22 cellular contexts compared by ENCODE assay signal in genomic region chr10:77583527-77583926, GRCh38. TPM values are rescaled to one million over a fixed set of nuclear protein-coding genes. Genes with fewer than 3 reads are reported as not detected.
DNase-seq lines count a peak whose midpoint lies in the region; ATAC-seq and TF ChIP-seq lines count a peak whose summit lies in the region.
"Had no signal": no experiment of that assay in that cellular context is flagged by ENCODE, and none has a peak within 500 bp of the region (broad histone marks: within the 10 kb centered on the region; RNA-seq: fewer than 3 reads in every experiment).

No MANE protein-coding gene starts in this region.

- peaks cover 4% of the 10 kb centered on the region for H3K27me3 Mint-ChIP-seq in activated CD4-positive, alpha-beta memory T cell treated with anti-CD3 and anti-CD28 coated beads, Interleukin-2, amount 10 ng/mL, durations not matched to agents 7 days and 5 days
- H3K27me3 Mint-ChIP-seq in activated CD4-positive, alpha-beta memory T cell treated with anti-CD3 and anti-CD28 coated beads for 36 hours, result no peaks in the 10 kb centered on the region
- H3K27me3 Mint-ChIP-seq in activated naive CD8-positive, alpha-beta T cell treated with anti-CD3 and anti-CD28 coated beads, Interleukin-2, amount 50 U/mL, for 24 hours, result no peaks in the 10 kb centered on the region
- H3K27me3 Mint-ChIP-seq: memory B cell; progenitor cell of endocrine pancreas; stimulated activated naive B cell treated with anti-CD40 and anti-IgM and Interleukin-4, amounts not matched to agents 10 μg/mL and 1 μg/mL and 100 μg/mL, for 72 hours had no signal

- H3K4me2 ChIP-seq in Loucy (ENCODE audit: low read depth, low read length, poor library complexity, severe bottlenecking), result no peak overlapping the region

- no peaks in the 10 kb centered on the region for H3K27me3 ChIP-seq in Loucy (ENCODE audit: insufficient read depth, low read length, poor library complexity, severe bottlenecking)
- H3K27me3 ChIP-seq: neutrophil, right lobe of liver had no signal

- no peaks in the 10 kb centered on the region for H3F3A ChIP-seq in Loucy (ENCODE audit: low read depth)

- CTCF ChIA-PET in activated CD4-positive, alpha-beta memory T cell treated with anti-CD3 and anti-CD28 coated beads, Interleukin-2, amount 10 ng/mL, durations not matched to agents 7 days and 5 days (lab: Charles Lee), result no interaction called here
- CTCF ChIA-PET in activated CD4-positive, alpha-beta memory T cell treated with anti-CD3 and anti-CD28 coated beads for 36 hours (lab: Charles Lee), result no interaction called here

- peak overlapping the region; percentile 14 for H3K27ac Mint-ChIP-seq in activated CD4-positive, alpha-beta memory T cell treated with anti-CD3 and anti-CD28 coated beads, Interleukin-2, amount 10 ng/mL, durations not matched to agents 7 days and 5 days
- H3K27ac Mint-ChIP-seq in activated CD4-positive, alpha-beta memory T cell treated with anti-CD3 and anti-CD28 coated beads for 36 hours, result no peak overlapping the region
- no peak overlapping the region for H3K27ac Mint-ChIP-seq in activated naive CD8-positive, alpha-beta T cell treated with anti-CD3 and anti-CD28 coated beads, Interleukin-2, amount 50 U/mL, for 24 hours
- H3K27ac Mint-ChIP-seq: activated T-helper 2 cell treated with anti-CD3 and anti-CD28 coated beads, Interferon-gamma antibody, Interleukin-2, Interleukin-4, amounts not matched to agents 10 μg/mL and 5 μg/mL and 100 μg/mL, durations not matched to agents 14 hours and 24 hours and 36 hours; CD4-positive, alpha-beta memory T cell; memory B cell; progenitor cell of endocrine pancreas; stimulated activated naive B cell treated with anti-CD40 and anti-IgM and Interleukin-4, amounts not matched to agents 10 μg/mL and 1 μg/mL and 100 μg/mL, for 72 hours; T-helper 2 cell treated with Interferon-gamma antibody and Interleukin-4, amounts not matched to agents 5 μg/mL and 100 μg/mL, for 36 hours had no signal

- H3K4me3 ChIP-seq in Loucy (ENCODE audit: low read length, poor library complexity, severe bottlenecking), result no peak overlapping the region
- H3K4me3 ChIP-seq in mucosa of descending colon, result no peak overlapping the region
- H3K4me3 ChIP-seq: GM23248, right lobe of liver had no signal

- H3K9me3 ChIP-seq in Loucy (ENCODE audit: insufficient read depth, low read depth, low read length) (no peaks in the 10 kb centered on the region), mucosa of descending colon (no peaks in the 10 kb centered on the region)
- H3K9me3 ChIP-seq: neutrophil, right lobe of liver had no signal

- DNase-seq in activated CD4-positive, alpha-beta memory T cell treated with anti-CD3 and anti-CD28 coated beads, Interleukin-2, amount 10 ng/mL, durations not matched to agents 7 days and 5 days, result no peak
- DNase-seq in activated CD4-positive, alpha-beta memory T cell treated with anti-CD3 and anti-CD28 coated beads for 36 hours, result no peak
- no peak for DNase-seq in activated naive CD8-positive, alpha-beta T cell treated with anti-CD3 and anti-CD28 coated beads, Interleukin-2, amount 50 U/mL, for 24 hours
- DNase-seq in mucosa of descending colon, result no peak
- no peak for DNase-seq in cerebellar cortex (ENCODE audit: low spot score)
- no peak for DNase-seq in NK-92 treated with Interleukin-12 subunit alpha and Interleukin-12 subunit beta, amount 100 ng/mL, for 24 hours (lab: John Stamatoyannopoulos, UW)
- no peak for DNase-seq in mucosa of gallbladder (ENCODE audit: low spot score)
- DNase-seq: activated CD4-positive, alpha-beta T cell treated with anti-CD3 and anti-CD28 coated beads for 4 hours; AML-193; CD4-positive, alpha-beta memory T cell; GM23248; head of caudate nucleus; right lobe of liver; SHP77 treated with DMSO at 0.1 percent for 48 hours; stimulated activated CD4-positive, alpha-beta T cell treated with anti-CD3 and anti-CD28 coated beads, Interleukin-4, amount 100 ng/mL, for 4 hours; stimulated activated naive B cell treated with anti-CD40 and anti-IgM and Interleukin-4, amounts not matched to agents 10 μg/mL and 1 μg/mL and 100 μg/mL, for 72 hours had no signal

- ATAC-seq in activated naive CD8-positive, alpha-beta T cell treated with anti-CD3 and anti-CD28 coated beads, Interleukin-2, amount 50 U/mL, for 24 hours, result peak; percentile 13
- peak; percentile 27 for ATAC-seq in mucosa of descending colon
- ATAC-seq: stimulated activated naive B cell treated with anti-CD40 and anti-IgM and Interleukin-4, amounts not matched to agents 10 μg/mL and 1 μg/mL and 100 μg/mL, for 72 hours had no signal

- peaks cover 17% of the 10 kb centered on the region for H3K4me1 ChIP-seq in Loucy (ENCODE audit: insufficient read depth, low read length, poor library complexity, severe bottlenecking)
- no peaks in the 10 kb centered on the region for H3K4me1 ChIP-seq in mucosa of descending colon (ENCODE audit: low read depth)

- POLR2A ChIA-PET in activated CD4-positive, alpha-beta memory T cell treated with anti-CD3 and anti-CD28 coated beads, Interleukin-2, amount 10 ng/mL, durations not matched to agents 7 days and 5 days (lab: Charles Lee), result no interaction called here
- POLR2A ChIA-PET in activated CD4-positive, alpha-beta memory T cell treated with anti-CD3 and anti-CD28 coated beads for 36 hours (lab: Charles Lee), result no interaction called here

- TF ChIP-seq CTCF in Loucy (conservative IDR thresholded peaks at IDR 0.05; ENCODE audit: low read length), result no peak
- no peak for TF ChIP-seq CTCF in mucosa of descending colon (IDR thresholded peaks at IDR 0.05)

- H3K9ac ChIP-seq in Loucy (ENCODE audit: low read depth, low read length, poor library complexity, severe bottlenecking), result no peak overlapping the region
- H3K9ac ChIP-seq: GM23248 had no signal

- intact Hi-C loops in activated CD4-positive, alpha-beta memory T cell treated with anti-CD3 and anti-CD28 coated beads for 36 hours (cut with micrococcal nuclease), result no loop called here
- intact Hi-C loops in mucosa of descending colon (cut with DNase I, micrococcal nuclease), result no loop called here

- no peaks in the 10 kb centered on the region for H3K36me3 Mint-ChIP-seq in activated CD4-positive, alpha-beta memory T cell treated with anti-CD3 and anti-CD28 coated beads, Interleukin-2, amount 10 ng/mL, durations not matched to agents 7 days and 5 days (ENCODE audit: low read depth)
- no peaks in the 10 kb centered on the region for H3K36me3 Mint-ChIP-seq in activated CD4-positive, alpha-beta memory T cell treated with anti-CD3 and anti-CD28 coated beads for 36 hours
- no peaks in the 10 kb centered on the region for H3K36me3 Mint-ChIP-seq in activated naive CD8-positive, alpha-beta T cell treated with anti-CD3 and anti-CD28 coated beads, Interleukin-2, amount 50 U/mL, for 24 hours (ENCODE audit: low read depth)
- H3K36me3 Mint-ChIP-seq: CD4-positive, alpha-beta memory T cell; memory B cell; stimulated activated naive B cell treated with anti-CD40 and anti-IgM and Interleukin-4, amounts not matched to agents 10 μg/mL and 1 μg/mL and 100 μg/mL, for 72 hours had no signal

- H4K20me1 ChIP-seq in Loucy (ENCODE audit: insufficient read depth, low read length, poor library complexity, severe bottlenecking), result no peaks in the 10 kb centered on the region

- no peak overlapping the region for H3K4me3 Mint-ChIP-seq in activated CD4-positive, alpha-beta memory T cell treated with anti-CD3 and anti-CD28 coated beads, Interleukin-2, amount 10 ng/mL, durations not matched to agents 7 days and 5 days
- no peak overlapping the region for H3K4me3 Mint-ChIP-seq in activated CD4-positive, alpha-beta memory T cell treated with anti-CD3 and anti-CD28 coated beads for 36 hours
- H3K4me3 Mint-ChIP-seq in activated naive CD8-positive, alpha-beta T cell treated with anti-CD3 and anti-CD28 coated beads, Interleukin-2, amount 50 U/mL, for 24 hours, result no peak overlapping the region
- H3K4me3 Mint-ChIP-seq: CD4-positive, alpha-beta memory T cell; memory B cell; stimulated activated naive B cell treated with anti-CD40 and anti-IgM and Interleukin-4, amounts not matched to agents 10 μg/mL and 1 μg/mL and 100 μg/mL, for 72 hours; T-helper 2 cell treated with Interferon-gamma antibody and Interleukin-4, amounts not matched to agents 5 μg/mL and 100 μg/mL, for 36 hours had no signal

- H3K36me3 ChIP-seq in Loucy (ENCODE audit: insufficient read depth, low read length) (no peaks in the 10 kb centered on the region), mucosa of descending colon (ENCODE audit: low read depth) (no peaks in the 10 kb centered on the region)
- H3K36me3 ChIP-seq: neutrophil, right lobe of liver had no signal

- H3K9me3 Mint-ChIP-seq in activated CD4-positive, alpha-beta memory T cell treated with anti-CD3 and anti-CD28 coated beads, Interleukin-2, amount 10 ng/mL, durations not matched to agents 7 days and 5 days, result no peaks in the 10 kb centered on the region
- no peaks in the 10 kb centered on the region for H3K9me3 Mint-ChIP-seq in activated CD4-positive, alpha-beta memory T cell treated with anti-CD3 and anti-CD28 coated beads for 36 hours
- no peaks in the 10 kb centered on the region for H3K9me3 Mint-ChIP-seq in activated naive CD8-positive, alpha-beta T cell treated with anti-CD3 and anti-CD28 coated beads, Interleukin-2, amount 50 U/mL, for 24 hours
- H3K9me3 Mint-ChIP-seq: activated T-helper 2 cell treated with anti-CD3 and anti-CD28 coated beads, Interferon-gamma antibody, Interleukin-2, Interleukin-4, amounts not matched to agents 10 μg/mL and 5 μg/mL and 100 μg/mL, durations not matched to agents 14 hours and 24 hours and 36 hours; CD4-positive, alpha-beta memory T cell; memory B cell; T-helper 2 cell treated with Interferon-gamma antibody and Interleukin-4, amounts not matched to agents 5 μg/mL and 100 μg/mL, for 36 hours had no signal

- peaks cover 17% of the 10 kb centered on the region for H3K4me1 Mint-ChIP-seq in activated CD4-positive, alpha-beta memory T cell treated with anti-CD3 and anti-CD28 coated beads, Interleukin-2, amount 10 ng/mL, durations not matched to agents 7 days and 5 days
- no peaks in the 10 kb centered on the region for H3K4me1 Mint-ChIP-seq in activated CD4-positive, alpha-beta memory T cell treated with anti-CD3 and anti-CD28 coated beads for 36 hours (ENCODE audit: low read depth)
- no peaks in the 10 kb centered on the region for H3K4me1 Mint-ChIP-seq in activated naive CD8-positive, alpha-beta T cell treated with anti-CD3 and anti-CD28 coated beads, Interleukin-2, amount 50 U/mL, for 24 hours

- no peaks in the 10 kb centered on the region for H3K9me2 ChIP-seq in Loucy (replicated peaks; ENCODE audit: low read depth, low read length)

- no peaks in the 10 kb centered on the region for H3K79me2 ChIP-seq in Loucy (ENCODE audit: insufficient read depth, low read length)

- 0 out of 2 replicates have a peak overlapping the region, but pooled peaks have one; percentile 30 for H2AFZ ChIP-seq in Loucy (ENCODE audit: low read length)
- H2AFZ ChIP-seq: GM23248 had no signal

RNA-seq across cellular contexts. Expression of gene KCNMA1, which starts 54.1 kb away (rescaled TPM):
- under 1 TPM; 0.25 to 0.38 TPM for total RNA-seq in activated CD4-positive, alpha-beta memory T cell treated with anti-CD3 and anti-CD28 coated beads, Interleukin-2, amount 10 ng/mL, durations not matched to agents 7 days and 5 days
- not detected for total RNA-seq in activated CD4-positive, alpha-beta memory T cell treated with anti-CD3 and anti-CD28 coated beads for 36 hours
- total RNA-seq in mucosa of descending colon (100 to 1,000 TPM in 1 of 3 donors, 10 to 100 TPM in 2; 45.4 to 312 (median 62.4) TPM), mucosa of gallbladder (101 TPM)
- total RNA-seq: CD4-positive, alpha-beta memory T cell had no signal

Comparison
In these comparisons a context has a peak if more than half of its experiments do, and no peak if none do; other contexts are left out.
1. RNA of gene KCNMA1, which starts 54.1 kb away (total RNA-seq): 101 TPM in mucosa of gallbladder (single experiment) and 45.4 to 312 TPM in mucosa of descending colon; 0.25 to 0.38 TPM in activated CD4-positive, alpha-beta memory T cell treated with anti-CD3 and anti-CD28 coated beads, Interleukin-2, amount 10 ng/mL, durations not matched to agents 7 days and 5 days and not detected in activated CD4-positive, alpha-beta memory T cell treated with anti-CD3 and anti-CD28 coated beads for 36 hours; every median in the first group is over 10 times any median in the second.